ENCODE assay signal across 20 cellular contexts in the genomic region with DNA sequence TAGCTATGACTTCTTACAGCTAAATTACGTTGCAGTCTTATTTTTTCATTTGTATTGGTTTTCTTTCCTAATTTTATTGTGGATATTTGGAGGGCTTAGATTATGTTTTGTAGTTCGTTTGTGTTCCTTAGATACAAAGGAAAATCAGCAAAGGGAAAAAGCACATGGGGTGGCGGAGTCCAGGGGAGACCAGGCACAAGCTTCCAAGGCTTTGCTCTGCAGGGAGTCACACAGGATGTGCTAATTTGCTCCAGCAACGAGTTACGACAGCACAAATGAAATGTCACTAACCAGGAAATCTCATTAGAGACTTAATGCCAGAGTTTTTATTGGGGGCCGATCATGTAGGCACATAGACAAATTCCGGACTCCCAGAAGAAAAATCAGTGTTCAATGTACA.
DNase-seq lines count a peak whose midpoint lies in the region; ATAC-seq and TF ChIP-seq lines count a peak whose summit lies in the region.
"Had no signal": no experiment of that assay in that cellular context is flagged by ENCODE, and none has a peak within 500 bp of the region (broad histone marks: within the 10 kb centered on the region; RNA-seq: fewer than 3 reads in every experiment).

No MANE protein-coding gene starts in this region.

- H3K4me3 Mint-ChIP-seq in naive thymus-derived CD8-positive, alpha-beta T cell: no peak overlapping the region
- H3K4me3 Mint-ChIP-seq: CD4-positive, CD25-positive, alpha-beta regulatory T cell had no signal

- H3K79me2 ChIP-seq in hepatocyte: no peaks in the 10 kb centered on the region

- no peaks in the 10 kb centered on the region for H3K9me2 ChIP-seq in hepatocyte (replicated peaks; ENCODE audit: insufficient read depth)

- H4K20me1 ChIP-seq in hepatocyte (ENCODE audit: insufficient read depth, poor library complexity, severe bottlenecking): no peaks in the 10 kb centered on the region

- POLR2A ChIA-PET in HEK293 (lab: Yijun Ruan, JAX): no interaction called here
- POLR2A ChIA-PET in naive thymus-derived CD8-positive, alpha-beta T cell (lab: Charles Lee): no interaction called here

- WGBS in hepatocyte (ENCODE audit: low lambda C conversion rate, missing lambda C conversion rate): 87% methylated on average over 7 of the region's 7 CpGs

- CTCF ChIA-PET in HEK293 (lab: Yijun Ruan, JAX): no interaction called here

- H3K4me1 ChIP-seq in HEK293 (ENCODE audit: control insufficient read depth, insufficient read depth, low read length) (peaks cover 4% of the 10 kb centered on the region), hepatocyte (ENCODE audit: insufficient read depth) (peaks cover 2% of the 10 kb centered on the region)
- H3K4me1 ChIP-seq: BE2C had no signal

- no peaks in the 10 kb centered on the region; a peak in 1 of 3 replicates for H3K36me3 ChIP-seq in HEK293 (ENCODE audit: control insufficient read depth in 2 of 2, insufficient read depth in 1 of 2, low read length in 2 of 2)
- no peaks in the 10 kb centered on the region for H3K36me3 ChIP-seq in hepatocyte (replicated peaks; ENCODE audit: insufficient read depth, low read depth)
- H3K36me3 ChIP-seq: BE2C had no signal

- peaks cover 17 to 55% (median 48%) of the 10 kb centered on the region in 4 donors for H3K4me1 Mint-ChIP-seq in naive thymus-derived CD8-positive, alpha-beta T cell

- H3K9me3 Mint-ChIP-seq in naive thymus-derived CD8-positive, alpha-beta T cell: peaks cover 0 to 3% (median 0%) of the 10 kb centered on the region in 9 donors
- H3K9me3 Mint-ChIP-seq: CD4-positive, CD25-positive, alpha-beta regulatory T cell had no signal

- no peaks in the 10 kb centered on the region for H3K27me3 Mint-ChIP-seq in naive thymus-derived CD8-positive, alpha-beta T cell
- H3K27me3 Mint-ChIP-seq: CD4-positive, CD25-positive, alpha-beta regulatory T cell had no signal

- H3K4me2 ChIP-seq in hepatocyte: no peak overlapping the region

- H3K27me3 ChIP-seq in hepatocyte: no peaks in the 10 kb centered on the region
- H3K27me3 ChIP-seq: BE2C had no signal

- H3K27ac Mint-ChIP-seq in naive thymus-derived CD8-positive, alpha-beta T cell: peak overlapping the region in 7 of 10 donors; percentile 6 to 84 (median 41)

- DNase-seq in NCI-H2081 (lab: John Stamatoyannopoulos, UW) (peak; percentile 7 to 72), NCI-H2081 treated with DMSO at 0.1 percent for 48 hours (lab: John Stamatoyannopoulos, UW) (no peak), choroid plexus epithelial cell (ENCODE audit: low read depth) (peak; percentile 42), hepatocyte (ENCODE audit: low spot score) (no peak)
- no peak for DNase-seq in naive thymus-derived CD8-positive, alpha-beta T cell
- no peak for DNase-seq in effector CD8-positive, alpha-beta T cell (lab: John Stamatoyannopoulos, UW)
- DNase-seq: BE2C; Calu3; CD4-positive, CD25-positive, alpha-beta regulatory T cell; DMS53; EL; GOT3; KG1; NCI-H187 treated with DMSO at 0.1 percent for 48 hours; NCI-H345; NCI-H524 treated with DMSO at 0.1 percent for 48 hours had no signal

- no peak for TF ChIP-seq CTCF in HEK293 (tag by site-specific recombination; IDR thresholded peaks at IDR 0.05)
- TF ChIP-seq CTCF in choroid plexus epithelial cell (conservative IDR thresholded peaks at IDR 0.05; ENCODE audit: low read depth, low read length): no peak
- TF ChIP-seq CTCF in hepatocyte (IDR thresholded peaks at IDR 0.05; ENCODE audit: poor library complexity): no peak

- no peak overlapping the region for H3K27ac ChIP-seq in HEK293 (ENCODE audit: extremely low read depth, low read depth, low read length)
- no peak overlapping the region for H3K27ac ChIP-seq in hepatocyte
- H3K27ac ChIP-seq: 22Rv1 had no signal

- H3K4me3 ChIP-seq in HEK293 (ENCODE audit: low read depth, low read length) (no peak overlapping the region), choroid plexus epithelial cell (ENCODE audit: low read depth, low read length) (no peak overlapping the region), hepatocyte (no peak overlapping the region)

- peaks cover 9 to 61% (median 22%) of the 10 kb centered on the region in 3 donors for H3K36me3 Mint-ChIP-seq in naive thymus-derived CD8-positive, alpha-beta T cell

- H3K9me3 ChIP-seq in HEK293 (ENCODE audit: control insufficient read depth, insufficient read depth, low read depth, low read length) (no peaks in the 10 kb centered on the region), hepatocyte (ENCODE audit: low read depth) (no peaks in the 10 kb centered on the region)
- H3K9me3 ChIP-seq: BE2C had no signal

- ATAC-seq in naive thymus-derived CD8-positive, alpha-beta T cell: no peak
- no peak for ATAC-seq in HG02870 (IDR thresholded peaks at IDR 0.05; ENCODE audit: unreplicated experiment)
- ATAC-seq: HCT116 had no signal

- H2AFZ ChIP-seq in hepatocyte: no peak overlapping the region

TF ChIP-seq in HEK293, 187 proteins besides CTCF, POLR2A, EP300 and RAD21:
- TF ChIP-seq KLF10 (tag by site-specific recombination; IDR thresholded peaks at IDR 0.05) (no peak), ZIC2 (tag by site-specific recombination; IDR thresholded peaks at IDR 0.05) (peak; percentile 44)
TF ChIP-seq in HEK293: peak in this region for 1.

Comparison
In these comparisons a context has a peak if more than half of its experiments do, and no peak if none do; other contexts are left out.
1. DNase-seq: peak in NCI-H2081 (2 of 2) and choroid plexus epithelial cell (single experiment); none in NCI-H2081 treated with DMSO at 0.1 percent for 48 hours (single experiment), naive thymus-derived CD8-positive, alpha-beta T cell (0 of 10), hepatocyte (single experiment) and effector CD8-positive, alpha-beta T cell (single experiment).